ENCODE assay signal across 10 cellular contexts in genomic region chr1:31576201-31576669, GRCh38. TPM values are rescaled to one million over a fixed set of nuclear protein-coding genes. Genes with fewer than 3 reads are reported as not detected.
DNase-seq lines count a peak whose midpoint lies in the region; ATAC-seq, FAIRE-seq and TF ChIP-seq lines count a peak whose summit lies in the region.
"Had no signal": no experiment of that assay in that cellular context is flagged by ENCODE, and none has a peak within 500 bp of the region (broad histone marks: within the 10 kb centered on the region; RNA-seq: fewer than 3 reads in every experiment).

A gene with protein sequence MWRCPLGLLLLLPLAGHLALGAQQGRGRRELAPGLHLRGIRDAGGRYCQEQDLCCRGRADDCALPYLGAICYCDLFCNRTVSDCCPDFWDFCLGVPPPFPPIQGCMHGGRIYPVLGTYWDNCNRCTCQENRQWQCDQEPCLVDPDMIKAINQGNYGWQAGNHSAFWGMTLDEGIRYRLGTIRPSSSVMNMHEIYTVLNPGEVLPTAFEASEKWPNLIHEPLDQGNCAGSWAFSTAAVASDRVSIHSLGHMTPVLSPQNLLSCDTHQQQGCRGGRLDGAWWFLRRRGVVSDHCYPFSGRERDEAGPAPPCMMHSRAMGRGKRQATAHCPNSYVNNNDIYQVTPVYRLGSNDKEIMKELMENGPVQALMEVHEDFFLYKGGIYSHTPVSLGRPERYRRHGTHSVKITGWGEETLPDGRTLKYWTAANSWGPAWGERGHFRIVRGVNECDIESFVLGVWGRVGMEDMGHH (plus strand): TSS chr1:31576515. CDS start chr1:31577149, 634 bp downstream.

- peak within 1 kb of the TSS; percentile 13; the same call in 1 of the 2 replicates for H2BK20ac ChIP-seq in H1 (ENCODE audit: low read length)

- H2BK12ac ChIP-seq in H1 (ENCODE audit: low read depth, low read length) (peak within 1 kb of the TSS; percentile 90; the same call in 1 of the 2 replicates), mesenchymal stem cell (ENCODE audit: low read length in 2 of 2) (no peak within 1 kb of the TSS)

- H3K27me3 ChIP-seq in H1 (replicated peaks in 1 of 4; ENCODE audit: control insufficient read depth in 3 of 4, extremely low read depth in 1 of 4, insufficient read depth in 3 of 4, low read length in 3 of 4) (peaks cover 0 to 2% (median 0%) of the 10 kb centered on the region in 4 experiments; a peak in 1 of 7 replicates), mesenchymal stem cell (ENCODE audit: control insufficient read depth in 1 of 2, insufficient read depth in 1 of 2, low read length in 2 of 2) (peaks cover 0 to 3% of the 10 kb centered on the region in 2 experiments)

- no peak within 1 kb of the TSS for H3K27ac ChIP-seq in H1 (ENCODE audit: low read depth, low read length)
- H3K27ac ChIP-seq in mesenchymal stem cell (ENCODE audit: low read length, poor library complexity, severe bottlenecking) = peak within 1 kb of the TSS; percentile 73

- H4K8ac ChIP-seq in H1 (ENCODE audit: extremely low read depth, insufficient read depth, low read length) (peak within 1 kb of the TSS; percentile 1), mesenchymal stem cell (ENCODE audit: low read length) (peak within 1 kb of the TSS; percentile 39)

- no peak within 1 kb of the TSS for H4K5ac ChIP-seq in H1 (ENCODE audit: insufficient read length, low read depth, low read length)

- H3K4me2 ChIP-seq in H1 (ENCODE audit: insufficient read depth in 1 of 2, low read depth in 2 of 2, low read length in 2 of 2) (peak within 1 kb of the TSS; percentile 60 to 76), mesenchymal stem cell (ENCODE audit: low read length, poor library complexity, severe bottlenecking) (peak within 1 kb of the TSS; percentile 72)

- H2BK5ac ChIP-seq in H1 (ENCODE audit: low read depth, low read length) (peak within 1 kb of the TSS; percentile 75; the same call in 1 of the 2 replicates), mesenchymal stem cell (ENCODE audit: low read depth, low read length, poor library complexity, severe bottlenecking) (no peak within 1 kb of the TSS)

- intact Hi-C loops in activated CD8-positive, alpha-beta T cell treated with anti-CD3 and anti-CD28 coated beads for 36 hours (cut with micrococcal nuclease) = no loop called here

- H4K91ac ChIP-seq in H1 (replicated peaks; ENCODE audit: insufficient read length, low read length) = no peak within 1 kb of the TSS
- H4K91ac ChIP-seq in mesenchymal stem cell (ENCODE audit: low read length) = no peak within 1 kb of the TSS

- no peaks in the 10 kb centered on the region for H3K79me2 ChIP-seq in H1 (ENCODE audit: control insufficient read depth in 1 of 2, insufficient read depth in 2 of 2, low read length in 2 of 2)

- peak within 1 kb of the TSS; percentile 49 for H3K4ac ChIP-seq in H1 (replicated peaks; ENCODE audit: insufficient read length, low read depth, low read length)
- no peak within 1 kb of the TSS for H3K4ac ChIP-seq in mesenchymal stem cell (ENCODE audit: low read depth in 1 of 2, low read length in 2 of 2)

- H3K27ac Mint-ChIP-seq in activated CD8-positive, alpha-beta T cell treated with anti-CD3 and anti-CD28 coated beads, Interleukin-2, amount 10 ng/mL, durations not matched to agents 7 days and 5 days = no peak within 1 kb of the TSS
- no peak within 1 kb of the TSS for H3K27ac Mint-ChIP-seq in activated CD8-positive, alpha-beta T cell treated with anti-CD3 and anti-CD28 coated beads for 36 hours
- H3K27ac Mint-ChIP-seq: CD4-positive, alpha-beta T cell had no signal

- H3K4me3 ChIP-seq in H1 (ENCODE audit: extremely low read depth in 1 of 4, insufficient read depth in 2 of 4, low read depth in 3 of 4, low read length in 4 of 4) (peak within 1 kb of the TSS in 3 of 4 experiments; percentile 9 to 47 (median 23); a peak in 5 of 8 replicates), mesenchymal stem cell (ENCODE audit: insufficient read depth in 1 of 2, low read depth in 1 of 2, low read length in 2 of 2) (peak within 1 kb of the TSS in 1 of 2 experiments; percentile 54)

- H3K4me3 Mint-ChIP-seq in activated CD8-positive, alpha-beta T cell treated with anti-CD3 and anti-CD28 coated beads, Interleukin-2, amount 10 ng/mL, durations not matched to agents 7 days and 5 days = no peak within 1 kb of the TSS
- no peak within 1 kb of the TSS for H3K4me3 Mint-ChIP-seq in activated CD8-positive, alpha-beta T cell treated with anti-CD3 and anti-CD28 coated beads for 36 hours
- H3K4me3 Mint-ChIP-seq: CD4-positive, alpha-beta T cell had no signal

- H2AFZ ChIP-seq in H1 (ENCODE audit: low read length) (peak within 1 kb of the TSS; percentile 70), mesenchymal stem cell (ENCODE audit: low read depth, low read length) (no peak within 1 kb of the TSS)

- no peak within 1 kb of the TSS for H3K56ac ChIP-seq in H1 (replicated peaks; ENCODE audit: insufficient read length, low read depth, low read length)

- H3K14ac ChIP-seq in H1 (ENCODE audit: insufficient read length) (no peak within 1 kb of the TSS), mesenchymal stem cell (ENCODE audit: low read length in 2 of 2) (no peak within 1 kb of the TSS)

- POLR2A ChIA-PET in activated CD8-positive, alpha-beta T cell treated with anti-CD3 and anti-CD28 coated beads, Interleukin-2, amount 10 ng/mL, durations not matched to agents 7 days and 5 days (lab: Charles Lee) = no interaction called here
- POLR2A ChIA-PET in activated CD8-positive, alpha-beta T cell treated with anti-CD3 and anti-CD28 coated beads for 36 hours (lab: Charles Lee) = no interaction called here
- POLR2A ChIA-PET in H1 (lab: Charles Lee; ENCODE audit: partially characterized antibody) = no interaction called here

- no peaks in the 10 kb centered on the region for H3K36me3 Mint-ChIP-seq in activated CD8-positive, alpha-beta T cell treated with anti-CD3 and anti-CD28 coated beads, Interleukin-2, amount 10 ng/mL, durations not matched to agents 7 days and 5 days (ENCODE audit: low read depth)
- no peaks in the 10 kb centered on the region for H3K36me3 Mint-ChIP-seq in activated CD8-positive, alpha-beta T cell treated with anti-CD3 and anti-CD28 coated beads for 36 hours (ENCODE audit: low read depth)

- TF ChIP-seq EP300 in H1 (IDR thresholded peaks at IDR 0.05; ENCODE audit: borderline replicate concordance in 1 of 2, low read depth in 2 of 2, low read length in 2 of 2) = no peak

- H3K27me3 Mint-ChIP-seq in activated CD8-positive, alpha-beta T cell treated with anti-CD3 and anti-CD28 coated beads, Interleukin-2, amount 10 ng/mL, durations not matched to agents 7 days and 5 days (ENCODE audit: low read depth) = peaks cover 5% of the 10 kb centered on the region
- H3K27me3 Mint-ChIP-seq in activated CD8-positive, alpha-beta T cell treated with anti-CD3 and anti-CD28 coated beads for 36 hours = peaks cover 9% of the 10 kb centered on the region

- TF ChIP-seq RAD21 in H1 (IDR thresholded peaks at IDR 0.05 in 1 of 2, conservative IDR thresholded peaks at IDR 0.05 in 1 of 2; ENCODE audit: low read depth in 2 of 2, low read length in 2 of 2) = no peak

- H3K36me3 ChIP-seq in H1 (ENCODE audit: control insufficient read depth in 2 of 4, insufficient read depth in 4 of 4, low read length in 3 of 4) (no peaks in the 10 kb centered on the region), mesenchymal stem cell (ENCODE audit: control insufficient read depth in 1 of 2, insufficient read depth in 2 of 2, low read depth in 1 of 2, low read length in 2 of 2) (no peaks in the 10 kb centered on the region)

- CTCF ChIA-PET in activated CD8-positive, alpha-beta T cell treated with anti-CD3 and anti-CD28 coated beads, Interleukin-2, amount 10 ng/mL, durations not matched to agents 7 days and 5 days (lab: Charles Lee) = no interaction called here
- CTCF ChIA-PET in activated CD8-positive, alpha-beta T cell treated with anti-CD3 and anti-CD28 coated beads for 36 hours (lab: Charles Lee) = no interaction called here
- CTCF ChIA-PET in H1 (lab: Charles Lee; ENCODE audit: partially characterized antibody) = interaction anchor here (0.8 to 1.9 kb wide), 7 partner anchors 11 to 395 kb away, joined by 3 to 7 read pairs (median 3); no protein-coding TSS in a partner anchor

- no peak for TF ChIP-seq POLR2A in H1 (IDR thresholded peaks at IDR 0.05; ENCODE audit: control extremely low read depth in 1 of 2, low read depth in 2 of 2, low read length in 2 of 2)
- no peak for TF ChIP-seq POLR2A in GM18505 (IDR thresholded peaks at IDR 0.05; ENCODE audit: borderline replicate concordance, extremely low read depth, insufficient read depth, insufficient read length)

- peak within 1 kb of the TSS; percentile 60 for H3K18ac ChIP-seq in H1 (ENCODE audit: extremely low read depth, low read length)
- no peak within 1 kb of the TSS for H3K18ac ChIP-seq in mesenchymal stem cell (ENCODE audit: low read depth in 1 of 2, low read length in 2 of 2)

- H3K23ac ChIP-seq in H1 (ENCODE audit: insufficient read length) (no peak within 1 kb of the TSS), mesenchymal stem cell (ENCODE audit: low read length in 2 of 2) (no peak within 1 kb of the TSS)

- H3K9me3 Mint-ChIP-seq in activated CD8-positive, alpha-beta T cell treated with anti-CD3 and anti-CD28 coated beads, Interleukin-2, amount 10 ng/mL, durations not matched to agents 7 days and 5 days (ENCODE audit: insufficient read depth) = no peaks in the 10 kb centered on the region
- H3K9me3 Mint-ChIP-seq in activated CD8-positive, alpha-beta T cell treated with anti-CD3 and anti-CD28 coated beads for 36 hours = no peaks in the 10 kb centered on the region
- H3K9me3 Mint-ChIP-seq: CD4-positive, alpha-beta T cell had no signal

- H2BK120ac ChIP-seq in H1 (replicated peaks; ENCODE audit: low read depth, low read length) = no peak within 1 kb of the TSS
- H2BK120ac ChIP-seq in mesenchymal stem cell (ENCODE audit: low read depth, low read length) = no peak within 1 kb of the TSS

- 7% methylated on average over 25 of the region's 25 CpGs; no CpG with 5 or more reads in 1 of the 2 experiments for WGBS in H1 (ENCODE audit: extremely low coverage in 1 of 2, insufficient coverage in 1 of 2, insufficient read length in 1 of 2, insufficient replicate concordance in 2 of 2, low coverage in 1 of 2, low lambda C conversion rate in 2 of 2, missing lambda C conversion rate in 1 of 2), 2 experiments
- WGBS in mesenchymal stem cell = 8% methylated on average over 25 of the region's 25 CpGs

- H3K4me1 ChIP-seq in H1 (replicated peaks in 1 of 4; ENCODE audit: control insufficient read depth in 3 of 4, insufficient read depth in 4 of 4, low read length in 3 of 4) (peaks cover 10 to 47% (median 28%) of the 10 kb centered on the region in 4 experiments), mesenchymal stem cell (ENCODE audit: control insufficient read depth, insufficient read depth, low read depth, low read length) (peaks cover 63% of the 10 kb centered on the region)

- TF ChIP-seq CTCF in activated CD8-positive, alpha-beta T cell treated with anti-CD3 and anti-CD28 coated beads for 36 hours (IDR thresholded peaks at IDR 0.05) = no peak
- no peak for TF ChIP-seq CTCF in H1 (IDR thresholded peaks at IDR 0.05; ENCODE audit: control extremely low read depth in 1 of 3, insufficient read depth in 1 of 3, low read depth in 1 of 3, low read length in 3 of 3)

- no peaks in the 10 kb centered on the region; the same call in 1 of the 2 replicates for H3K23me2 ChIP-seq in H1 (ENCODE audit: low read depth, low read length)

- peak; percentile 27 for DNase-seq in activated CD8-positive, alpha-beta T cell treated with anti-CD3 and anti-CD28 coated beads, Interleukin-2, amount 10 ng/mL, durations not matched to agents 7 days and 5 days
- DNase-seq in activated CD8-positive, alpha-beta T cell treated with anti-CD3 and anti-CD28 coated beads for 36 hours = no peak
- DNase-seq in H1 (ENCODE audit: low read depth in 1 of 2, low spot score in 2 of 2) (peak in 1 of 2 experiments; percentile 83), mesenchymal stem cell (peak; percentile 32), ureter (ENCODE audit: low spot score) (peak; percentile 83)
- DNase-seq: CD4-positive, alpha-beta T cell; stimulated activated CD4-positive, alpha-beta T cell treated with anti-CD3 and anti-CD28 coated beads, Interleukin-15, amount 100 ng/mL, for 24 hours had no signal

- ATAC-seq in activated CD8-positive, alpha-beta T cell treated with anti-CD3 and anti-CD28 coated beads, Interleukin-2, amount 10 ng/mL, durations not matched to agents 7 days and 5 days = no peak
- no peak for ATAC-seq in activated CD8-positive, alpha-beta T cell treated with anti-CD3 and anti-CD28 coated beads for 36 hours
- ATAC-seq in GM18505 (IDR thresholded peaks at IDR 0.05; ENCODE audit: unreplicated experiment) (no peak), GM19455 (IDR thresholded peaks at IDR 0.05; ENCODE audit: unreplicated experiment) (no peak), HG03097 (IDR thresholded peaks at IDR 0.05; ENCODE audit: low FRiP score, unreplicated experiment) (no peak)

- FAIRE-seq in H1 (lab: Jason Lieb, UNC) = no peak

- no peaks in the 10 kb centered on the region for H4K20me1 ChIP-seq in H1 (replicated peaks in 1 of 2; ENCODE audit: control insufficient read depth in 1 of 2, insufficient read depth in 2 of 2, low read length in 2 of 2)

- H3K9ac ChIP-seq in H1 (replicated peaks in 1 of 4; ENCODE audit: extremely low read depth in 1 of 4, low read depth in 3 of 4, low read length in 3 of 4) (peak within 1 kb of the TSS in 1 of 4 experiments; percentile 4; a peak in 1 of 7 replicates), mesenchymal stem cell (ENCODE audit: low read length) (no peak within 1 kb of the TSS)

- H3K4me1 Mint-ChIP-seq in activated CD8-positive, alpha-beta T cell treated with anti-CD3 and anti-CD28 coated beads, Interleukin-2, amount 10 ng/mL, durations not matched to agents 7 days and 5 days (ENCODE audit: low read depth) = no peaks in the 10 kb centered on the region
- no peaks in the 10 kb centered on the region for H3K4me1 Mint-ChIP-seq in activated CD8-positive, alpha-beta T cell treated with anti-CD3 and anti-CD28 coated beads for 36 hours (ENCODE audit: low read depth)

- H3K79me1 ChIP-seq in H1 (ENCODE audit: low read depth, low read length) = no peaks in the 10 kb centered on the region
- H3K79me1 ChIP-seq in mesenchymal stem cell (replicated peaks; ENCODE audit: low read length, poor library complexity, severe bottlenecking) = no peaks in the 10 kb centered on the region

- H2BK15ac ChIP-seq in H1 (ENCODE audit: low read length) = peak within 1 kb of the TSS; percentile 33; the same call in 1 of the 2 replicates
- peak within 1 kb of the TSS; percentile 23 for H2BK15ac ChIP-seq in mesenchymal stem cell (ENCODE audit: low read depth, poor library complexity, severe bottlenecking)

- H2AK5ac ChIP-seq in H1 (ENCODE audit: low read depth, low read length) = no peak within 1 kb of the TSS
- H2AK5ac ChIP-seq in mesenchymal stem cell (ENCODE audit: low read length, severe bottlenecking) = peak within 1 kb of the TSS; percentile 52

- no peaks in the 10 kb centered on the region for H3K9me3 ChIP-seq in H1 (ENCODE audit: insufficient read depth in 2 of 2, low read depth in 1 of 2, low read length in 1 of 2)
- H3K9me3 ChIP-seq in mesenchymal stem cell (ENCODE audit: control insufficient read depth, low read length) = no peaks in the 10 kb centered on the region

RNA-seq across cellular contexts. Expression of the gene that starts here (rescaled TPM):
- not detected for total RNA-seq in activated CD8-positive, alpha-beta T cell treated with anti-CD3 and anti-CD28 coated beads, Interleukin-2, amount 10 ng/mL, durations not matched to agents 7 days and 5 days
- total RNA-seq in activated CD8-positive, alpha-beta T cell treated with anti-CD3 and anti-CD28 coated beads for 36 hours = not detected
- total RNA-seq in H1 (2021; fragmentation: NEBNext Ultra II Directional; extraction: Animal tissue kit (Norgen Biotek cat#: 25700)) = 9.7 and 11.2 TPM in 2 replicates
- 21.7 and 24.2 TPM in 2 replicates for polyA plus RNA-seq in H1 (2011; rRNA removed)
- polyA plus RNA-seq in H1 (2011; cell fraction: cytosol; rRNA removed) = 14.3 TPM
- polyA plus RNA-seq in H1 (2011; cell fraction: nucleus; rRNA removed) = 25.4 TPM
- 6.3 to 11.6 TPM (median 10.3 TPM) in 4 replicates for polyA plus RNA-seq in H1 (2012, experiment 1 of 2)
- polyA plus RNA-seq in H1 (2012, experiment 2 of 2) = 12.6 TPM
- polyA plus RNA-seq in H1 (2013, experiment 1 of 2) = 11.6 TPM
- 12.2 TPM for polyA plus RNA-seq in H1 (2013, experiment 2 of 2)
- 10.0 and 12.2 TPM in 2 replicates for polyA minus RNA-seq in H1 (2011; rRNA and poly(A)+ RNA removed)
- polyA minus RNA-seq in H1 (2011; cell fraction: cytosol; rRNA and poly(A)+ RNA removed) = 7.3 TPM
- polyA minus RNA-seq in H1 (2011; cell fraction: nucleus; rRNA and poly(A)+ RNA removed) = 12.3 TPM
- 0.47 TPM for polyA plus RNA-seq in mesenchymal stem cell (2013, experiment 1 of 2)
- 0.47 TPM for polyA plus RNA-seq in mesenchymal stem cell (2013, experiment 2 of 2)
- 218 TPM for total RNA-seq in ureter
- total RNA-seq: CD4-positive, alpha-beta T cell had no signal

Comparison
In these comparisons a context has a peak if more than half of its experiments do, and no peak if none do; other contexts are left out.
1. RNA of the gene that starts here (total RNA-seq): 218 TPM in ureter (single experiment); 9.7 to 11.2 TPM in H1, not detected in activated CD8-positive, alpha-beta T cell treated with anti-CD3 and anti-CD28 coated beads, Interleukin-2, amount 10 ng/mL, durations not matched to agents 7 days and 5 days and not detected in activated CD8-positive, alpha-beta T cell treated with anti-CD3 and anti-CD28 coated beads for 36 hours; every median in the first group is over 10 times any median in the second.
2. Peak in DNase-seq in activated CD8-positive, alpha-beta T cell treated with anti-CD3 and anti-CD28 coated beads, Interleukin-2, amount 10 ng/mL, durations not matched to agents 7 days and 5 days; RNA of the gene not detected or under 1 TPM.